In genomic region chr15:41513282-41514227, GRCh38 we compare ENCODE assay signal across 8 cellular contexts. TPM values are rescaled to one million over a fixed set of nuclear protein-coding genes. Genes with fewer than 3 reads are reported as not detected.
DNase-seq lines count a peak whose midpoint lies in the region; ATAC-seq and TF ChIP-seq lines count a peak whose summit lies in the region.

LTK (minus strand) TSS chr15:41513827; CDS start chr15:41513709, 118 bp downstream.

- peak within 1 kb of the TSS; percentile 77 for H3K4me3 Mint-ChIP-seq in activated T-helper 17 cell treated with anti-CD3 and anti-CD28 coated beads, Interleukin-2, amount 50 U/mL, for 72 hours

- peak; percentile 75 for ATAC-seq in activated T-helper 17 cell treated with anti-CD3 and anti-CD28 coated beads, Interleukin-2, amount 50 U/mL, for 72 hours (replicated peaks)
- ATAC-seq in HG03342 (IDR thresholded peaks at IDR 0.05; ENCODE audit: unreplicated experiment) (no peak), HG03159 (IDR thresholded peaks at IDR 0.05; ENCODE audit: unreplicated experiment) (no peak)

- peaks cover 8% of the 10 kb centered on the region for H3K4me1 Mint-ChIP-seq in activated T-helper 17 cell treated with anti-CD3 and anti-CD28 coated beads, Interleukin-2, amount 50 U/mL, for 72 hours

- no peaks in the 10 kb centered on the region for H3K79me2 ChIP-seq in ACC112 (ENCODE audit: control insufficient read depth, insufficient read depth, low read length, unreplicated experiment)

- H3K27me3 ChIP-seq in ACC112 (ENCODE audit: insufficient read depth, low read length), result peaks cover 34% of the 10 kb centered on the region

- no peak within 1 kb of the TSS for H2AFZ ChIP-seq in ACC112 (ENCODE audit: low read length, unreplicated experiment)

- no peak within 1 kb of the TSS for H3K27ac ChIP-seq in ACC112 (ENCODE audit: low read depth, low read length)

- peaks cover 11% of the 10 kb centered on the region for H3K4me1 ChIP-seq in ACC112 (ENCODE audit: control insufficient read depth, insufficient read depth, low read length, unreplicated experiment)

- DNase-seq in HEK293T (ENCODE audit: extremely low spot score) (peak; percentile 69), iPS-NIHi11 (ENCODE audit: low spot score) (peak; percentile 77), NCI-H1092 treated with DMSO at 0.1 percent for 48 hours (lab: John Stamatoyannopoulos, UW) (no peak)
- DNase-seq in stimulated activated naive CD4-positive, alpha-beta T cell treated with Interleukin-2 at 50 U/mL for 16 hours (lab: John Stamatoyannopoulos, UW), result peak; percentile 16

- no peaks in the 10 kb centered on the region for H3K27me3 Mint-ChIP-seq in activated T-helper 17 cell treated with anti-CD3 and anti-CD28 coated beads, Interleukin-2, amount 50 U/mL, for 72 hours

- peak within 1 kb of the TSS; percentile 54 for H3K4me3 ChIP-seq in ACC112 (ENCODE audit: low read depth, low read length)

- POLR2A ChIA-PET in HEK293T (lab: Yijun Ruan, JAX), result interaction anchor here (1.1 to 1.7 kb wide), 2 partner anchors 20 to 48 kb away, joined by 3 to 6 read pairs; partner anchors contain the start of gene ITPKA

- H3K36me3 ChIP-seq in ACC112 (ENCODE audit: insufficient read depth, low read length), result no peaks in the 10 kb centered on the region

- CTCF ChIA-PET in HEK293T (lab: Yijun Ruan, JAX), result no interaction called here

- no peak within 1 kb of the TSS for H3K27ac Mint-ChIP-seq in activated T-helper 17 cell treated with anti-CD3 and anti-CD28 coated beads, Interleukin-2, amount 50 U/mL, for 72 hours

- H3K9me3 Mint-ChIP-seq in activated T-helper 17 cell treated with anti-CD3 and anti-CD28 coated beads, Interleukin-2, amount 50 U/mL, for 72 hours, result no peaks in the 10 kb centered on the region

- peaks cover 16% of the 10 kb centered on the region for H3K36me3 Mint-ChIP-seq in activated T-helper 17 cell treated with anti-CD3 and anti-CD28 coated beads, Interleukin-2, amount 50 U/mL, for 72 hours (ENCODE audit: low read depth)

TF ChIP-seq in HEK293T, 16 proteins besides CTCF, POLR2A, EP300 and RAD21:
- TF ChIP-seq PKNOX1 (IDR thresholded peaks at IDR 0.05) (no peak), BHLHE40 (IDR thresholded peaks at IDR 0.05; ENCODE audit: borderline replicate concordance) (no peak), HDGF (IDR thresholded peaks at IDR 0.05; ENCODE audit: borderline replicate concordance) (no peak), LEF1 (IDR thresholded peaks at IDR 0.05; ENCODE audit: borderline replicate concordance) (no peak), SUZ12 (IDR thresholded peaks at IDR 0.05) (no peak), ZNF384 (IDR thresholded peaks at IDR 0.05) (no peak), FOXA1 (IDR thresholded peaks at IDR 0.05) (no peak), ARNT (IDR thresholded peaks at IDR 0.05) (no peak), FOXK2 (IDR thresholded peaks at IDR 0.05) (no peak), SP1 (IDR thresholded peaks at IDR 0.05) (no peak)

RNA-seq across cellular contexts. Expression of gene LTK, which starts in this region (rescaled TPM):
- 1 to 10 TPM; 1.9 to 2.8 TPM for total RNA-seq in activated T-helper 17 cell treated with anti-CD3 and anti-CD28 coated beads, Interleukin-2, amount 50 U/mL, for 72 hours
